ENCODE assay signal across 1 cellular context in genomic region chr6:143023695-143024094, GRCh38.
TF ChIP-seq lines count a peak whose summit lies in the region.

No MANE protein-coding gene starts in this region.

TF ChIP-seq in WTC11, 78 proteins besides CTCF, POLR2A, EP300 and RAD21 (continued from another document):
- TF ChIP-seq ATF2 (CRISPR knock-in tag; IDR thresholded peaks at IDR 0.05; ENCODE audit: borderline replicate concordance, low read depth) = no peak
- no peak for TF ChIP-seq SP1 (CRISPR knock-in tag; conservative IDR thresholded peaks at IDR 0.05)
- no peak for TF ChIP-seq NFE2L1 (CRISPR knock-in tag; IDR thresholded peaks at IDR 0.05)
- TF ChIP-seq FOXP1 (CRISPR knock-in tag; IDR thresholded peaks at IDR 0.05; ENCODE audit: borderline replicate concordance) = no peak
- TF ChIP-seq ZNF281 (CRISPR knock-in tag; IDR thresholded peaks at IDR 0.05) = no peak
- no peak for TF ChIP-seq MLX (CRISPR knock-in tag; IDR thresholded peaks at IDR 0.05)
- no peak for TF ChIP-seq FOXJ3 (CRISPR knock-in tag; IDR thresholded peaks at IDR 0.05; ENCODE audit: borderline replicate concordance)
- TF ChIP-seq TCF7 (CRISPR knock-in tag; IDR thresholded peaks at IDR 0.05; ENCODE audit: low read depth) = no peak
- no peak for TF ChIP-seq TP53 (CRISPR knock-in tag; IDR thresholded peaks at IDR 0.05)
